15 cellular contexts compared by ENCODE assay signal in the genomic region with DNA sequence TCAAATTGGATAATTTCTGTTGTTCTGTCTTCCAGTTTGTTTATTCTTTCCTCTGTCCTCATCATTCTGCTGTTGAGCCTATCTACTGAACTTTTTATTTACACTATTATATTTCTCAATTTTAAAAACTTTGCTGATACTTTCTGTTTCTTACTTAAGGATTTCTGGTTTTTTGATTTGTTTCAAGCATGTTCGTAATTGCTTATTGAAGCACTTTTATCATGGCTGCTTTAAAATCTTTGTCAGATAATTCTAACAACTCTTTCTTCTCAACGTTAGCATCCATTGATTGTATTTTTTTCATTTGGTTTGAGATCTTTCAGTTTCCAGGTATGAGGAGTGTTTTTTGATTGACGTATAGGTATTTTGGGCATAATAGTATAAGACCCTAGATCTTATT.
DNase-seq lines count a peak whose midpoint lies in the region; ATAC-seq, FAIRE-seq and TF ChIP-seq lines count a peak whose summit lies in the region.
"Had no signal": no experiment of that assay in that cellular context is flagged by ENCODE, and none has a peak within 500 bp of the region (broad histone marks: within the 10 kb centered on the region; RNA-seq: fewer than 3 reads in every experiment).

No MANE protein-coding gene starts in this region.

- H3K4me1 Mint-ChIP-seq in astrocyte (ENCODE audit: low read depth, unreplicated experiment), result peaks cover 19% of the 10 kb centered on the region

- H3K79me2 ChIP-seq in HepG2 (ENCODE audit: insufficient read depth, low read length), result no peaks in the 10 kb centered on the region
- H3K79me2 ChIP-seq in astrocyte (ENCODE audit: insufficient read depth, low read length), result no peaks in the 10 kb centered on the region

- WGBS in HepG2 (ENCODE audit: low lambda C conversion rate), result 97% methylated on average over 3 of the region's 3 CpGs
- 94% methylated on average over 3 of the region's 3 CpGs for whole genome bisulfite sequencing in right lobe of liver (ENCODE audit: insufficient coverage, low coverage, low lambda C conversion rate, missing lambda C conversion rate)

- H3K9me3 ChIP-seq in HepG2 (ENCODE audit: low read length) (no peaks in the 10 kb centered on the region), right lobe of liver (no peaks in the 10 kb centered on the region), astrocyte (ENCODE audit: insufficient read depth, low read depth, low read length) (no peaks in the 10 kb centered on the region)

- H4K20me1 ChIP-seq in HepG2 (ENCODE audit: insufficient read depth, low read length) (no peaks in the 10 kb centered on the region), astrocyte (ENCODE audit: insufficient read depth, low read length) (no peaks in the 10 kb centered on the region)

- H3K36me3 ChIP-seq in HepG2 (replicated peaks in 1 of 2; ENCODE audit: control insufficient read depth in 1 of 2, insufficient read depth in 2 of 2, low read length in 2 of 2) (no peaks in the 10 kb centered on the region; a peak in 1 of 5 replicates), right lobe of liver (no peaks in the 10 kb centered on the region), astrocyte (ENCODE audit: insufficient read depth, low read length) (no peaks in the 10 kb centered on the region)

- peak overlapping the region; percentile 48 for H3K27ac Mint-ChIP-seq in astrocyte (ENCODE audit: unreplicated experiment)
- H3K27ac Mint-ChIP-seq: CD14-positive monocyte had no signal

- H3K27ac ChIP-seq in HepG2 (ENCODE audit: extremely low read length, insufficient read depth, low read length) (no peak overlapping the region), right lobe of liver (no peak overlapping the region), astrocyte (ENCODE audit: low read depth, low read length) (no peak overlapping the region), foreskin keratinocyte (peak overlapping the region; percentile 46)
- H3K27ac ChIP-seq: BLaER1, GM23248 had no signal

- no peak for TF ChIP-seq POLR2A in HepG2 (IDR thresholded peaks at IDR 0.05; ENCODE audit: insufficient read depth in 1 of 2, low read depth in 2 of 2, low read length in 2 of 2)
- TF ChIP-seq POLR2A in right lobe of liver (IDR thresholded peaks at IDR 0.05), result no peak

- intact Hi-C loops in HepG2 (cut with micrococcal nuclease; ENCODE audit: unreplicated experiment), result no loop called here
- intact Hi-C loops in right lobe of liver (cut with DNase I), result no loop called here

- peaks cover 6% of the 10 kb centered on the region for H3K36me3 Mint-ChIP-seq in astrocyte (ENCODE audit: low read depth, unreplicated experiment)

- no peak for TF ChIP-seq RAD21 in HepG2 (CRISPR knock-in tag; IDR thresholded peaks at IDR 0.05)

- no peaks in the 10 kb centered on the region for H3K27me3 ChIP-seq in HepG2 (ENCODE audit: control insufficient read depth in 1 of 2, insufficient read depth in 2 of 2, low read length in 2 of 2)
- no peaks in the 10 kb centered on the region for H3K27me3 ChIP-seq in right lobe of liver
- H3K27me3 ChIP-seq in astrocyte (ENCODE audit: insufficient read depth, low read length), result no peaks in the 10 kb centered on the region
- H3K27me3 ChIP-seq in foreskin keratinocyte, result no peaks in the 10 kb centered on the region
- H3K27me3 ChIP-seq: BLaER1 had no signal

- ATAC-seq in HepG2 (no peak), right lobe of liver (no peak), foreskin keratinocyte (no peak), GM19035 (IDR thresholded peaks at IDR 0.05; ENCODE audit: unreplicated experiment) (no peak)
- ATAC-seq: GM12878 had no signal

- H2AFZ ChIP-seq in HepG2 (ENCODE audit: low read length) (no peak overlapping the region), astrocyte (ENCODE audit: low read depth, low read length) (no peak overlapping the region)
- H2AFZ ChIP-seq: GM23248 had no signal

- H3K4me3 ChIP-seq in HepG2 (replicated peaks in 1 of 3; ENCODE audit: insufficient read depth in 1 of 3, low read depth in 2 of 3, low read length in 3 of 3) (no peak overlapping the region), right lobe of liver (no peak overlapping the region), astrocyte (ENCODE audit: insufficient read depth, low read depth, low read length) (no peak overlapping the region)
- H3K4me3 ChIP-seq: BLaER1, GM12878, GM23248 had no signal

- H3K4me2 ChIP-seq in HepG2 (ENCODE audit: low read depth, low read length) (no peak overlapping the region), astrocyte (ENCODE audit: low read length) (no peak overlapping the region)
- H3K4me2 ChIP-seq: BLaER1 had no signal

- H3K9ac ChIP-seq in HepG2 (ENCODE audit: insufficient read depth, low read depth, low read length) (no peak overlapping the region), astrocyte (ENCODE audit: low read length) (no peak overlapping the region)
- H3K9ac ChIP-seq: BLaER1, GM23248 had no signal

- H3K4me3 Mint-ChIP-seq in astrocyte (ENCODE audit: unreplicated experiment), result no peak overlapping the region
- H3K4me3 Mint-ChIP-seq: CD14-positive monocyte; CD4-positive, alpha-beta memory T cell had no signal

- no peak for TF ChIP-seq CTCF in HepG2 (CRISPR knock-in tag; IDR thresholded peaks at IDR 0.05)
- TF ChIP-seq CTCF in right lobe of liver (IDR thresholded peaks at IDR 0.05), result no peak
- no peak for TF ChIP-seq CTCF in astrocyte (IDR thresholded peaks at IDR 0.05; ENCODE audit: insufficient read depth, low read depth, low read length)
- no peak for TF ChIP-seq CTCF in foreskin keratinocyte (conservative IDR thresholded peaks at IDR 0.05)

- no peaks in the 10 kb centered on the region for H3K9me3 Mint-ChIP-seq in astrocyte (ENCODE audit: unreplicated experiment)

- no peaks in the 10 kb centered on the region for H3K4me1 ChIP-seq in HepG2 (ENCODE audit: insufficient read depth, low read length)
- H3K4me1 ChIP-seq in right lobe of liver, result no peaks in the 10 kb centered on the region
- peaks cover 3% of the 10 kb centered on the region for H3K4me1 ChIP-seq in astrocyte (ENCODE audit: insufficient read depth, low read length)
- H3K4me1 ChIP-seq in foreskin keratinocyte, result peaks cover 26% of the 10 kb centered on the region

- in situ Hi-C loops in HepG2 (cut with HindIII; ENCODE audit: extremely low pct_ligation_motif_present, low pct_unique_long_range_greater_than_20kb), result no loop called here

- FAIRE-seq in HepG2 (lab: Jason Lieb, UNC) (no peak), astrocyte (lab: Jason Lieb, UNC) (no peak)
- FAIRE-seq: GM12878 had no signal

- BruUV-seq in HepG2 (replicated peaks; lab: Mats Ljungman, UMichigan), result no TSS peak

- CTCF ChIA-PET in HepG2 (lab: Yijun Ruan, JAX; ENCODE audit: low intra/inter-chr PET ratio, low total read pairs), result no interaction called here

- H3K27me3 Mint-ChIP-seq in astrocyte (ENCODE audit: low read depth, unreplicated experiment), result no peaks in the 10 kb centered on the region
- H3K27me3 Mint-ChIP-seq: CD4-positive, alpha-beta memory T cell had no signal

- DNase-seq in HepG2 (ENCODE audit: low spot score) (no peak), right lobe of liver (no peak), astrocyte (ENCODE audit: low read depth) (no peak), foreskin keratinocyte (no peak), GF-D8 (lab: John Stamatoyannopoulos, UW) (no peak), NCI-H187 treated with DMSO at 0.1 percent for 48 hours (lab: John Stamatoyannopoulos, UW) (no peak)
- DNase-seq: 8988T; CD4-positive, alpha-beta memory T cell; DMS153; DMS79 treated with DMSO at 0.1 percent for 48 hours had no signal

- POLR2A ChIA-PET in HepG2 (lab: Yijun Ruan, JAX), result no interaction called here

- TF ChIP-seq EP300 in HepG2 (IDR thresholded peaks at IDR 0.05; ENCODE audit: low read depth in 2 of 2, low read length in 2 of 2) (no peak), HepG2 (CRISPR knock-in tag; IDR thresholded peaks at IDR 0.05; ENCODE audit: borderline replicate concordance) (no peak)

TF ChIP-seq in HepG2, 621 proteins besides CTCF, POLR2A, EP300 and RAD21:
- TF ChIP-seq HMG20B (CRISPR knock-in tag; conservative IDR thresholded peaks at IDR 0.05) (no peak), MTA1 (CRISPR knock-in tag; IDR thresholded peaks at IDR 0.05; ENCODE audit: borderline replicate concordance) (no peak), MAFK (conservative IDR thresholded peaks at IDR 0.05 in 1 of 2, IDR thresholded peaks at IDR 0.05 in 1 of 2; ENCODE audit: low read length in 2 of 2) (peak; percentile 64 to 71), NAIF1 (CRISPR knock-in tag; IDR thresholded peaks at IDR 0.05; ENCODE audit: borderline replicate concordance) (no peak), MAFF (IDR thresholded peaks at IDR 0.05; ENCODE audit: low read depth, low read length) (peak; percentile 32; the same call in 1 of the 2 replicates)
- TF ChIP-seq, protein P1, sequence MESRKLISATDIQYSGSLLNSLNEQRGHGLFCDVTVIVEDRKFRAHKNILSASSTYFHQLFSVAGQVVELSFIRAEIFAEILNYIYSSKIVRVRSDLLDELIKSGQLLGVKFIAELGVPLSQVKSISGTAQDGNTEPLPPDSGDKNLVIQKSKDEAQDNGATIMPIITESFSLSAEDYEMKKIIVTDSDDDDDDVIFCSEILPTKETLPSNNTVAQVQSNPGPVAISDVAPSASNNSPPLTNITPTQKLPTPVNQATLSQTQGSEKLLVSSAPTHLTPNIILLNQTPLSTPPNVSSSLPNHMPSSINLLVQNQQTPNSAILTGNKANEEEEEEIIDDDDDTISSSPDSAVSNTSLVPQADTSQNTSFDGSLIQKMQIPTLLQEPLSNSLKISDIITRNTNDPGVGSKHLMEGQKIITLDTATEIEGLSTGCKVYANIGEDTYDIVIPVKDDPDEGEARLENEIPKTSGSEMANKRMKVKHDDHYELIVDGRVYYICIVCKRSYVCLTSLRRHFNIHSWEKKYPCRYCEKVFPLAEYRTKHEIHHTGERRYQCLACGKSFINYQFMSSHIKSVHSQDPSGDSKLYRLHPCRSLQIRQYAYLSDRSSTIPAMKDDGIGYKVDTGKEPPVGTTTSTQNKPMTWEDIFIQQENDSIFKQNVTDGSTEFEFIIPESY (CRISPR knock-in tag; IDR thresholded peaks at IDR 0.05), result no peak
